In the genomic region with DNA sequence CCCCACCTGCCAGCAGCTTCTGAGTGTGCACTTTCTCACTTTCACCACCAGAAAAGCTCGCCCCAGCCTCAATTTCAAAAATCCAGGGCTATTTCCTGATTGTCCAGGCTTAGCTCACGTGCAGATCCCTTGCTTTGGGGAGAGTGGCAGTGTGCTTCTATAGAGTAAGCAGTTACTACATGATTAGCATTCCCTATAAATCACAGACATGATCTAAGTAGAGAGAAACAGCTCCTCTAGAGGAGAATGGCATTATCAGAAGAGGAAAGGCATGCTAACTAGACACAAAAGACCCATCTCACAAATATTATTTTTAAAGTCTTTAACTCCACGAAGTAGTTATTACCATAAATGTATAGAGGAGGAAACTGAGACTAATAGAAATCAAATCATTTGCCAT, we compare ENCODE assay signal across 21 cellular contexts.
DNase-seq lines count a peak whose midpoint lies in the region; ATAC-seq and TF ChIP-seq lines count a peak whose summit lies in the region.
"Had no signal": no experiment of that assay in that cellular context is flagged by ENCODE, and none has a peak within 500 bp of the region (broad histone marks: within the 10 kb centered on the region; RNA-seq: fewer than 3 reads in every experiment).

No MANE protein-coding gene starts in this region.

- H3K4me3 Mint-ChIP-seq in Caco-2 (ENCODE audit: unreplicated experiment) (no peak overlapping the region), brain (no peak overlapping the region), neural crest cell (no peak overlapping the region)
- H3K4me3 Mint-ChIP-seq: activated CD8-positive, alpha-beta T cell treated with anti-CD3 and anti-CD28 coated beads, Interleukin-2, amount 10 ng/mL, durations not matched to agents 7 days and 5 days; HFFc6; memory B cell; natural killer cell treated with Interleukin-12 subunit alpha and Interleukin-12 subunit beta and Interleukin-15 and Interleukin-18, amount 100 ng/mL, for 72 hours had no signal

- H3K4me1 Mint-ChIP-seq in Caco-2 (ENCODE audit: low read depth, unreplicated experiment), result no peaks in the 10 kb centered on the region
- peaks cover 10% of the 10 kb centered on the region for H3K4me1 Mint-ChIP-seq in brain
- H3K4me1 Mint-ChIP-seq in neural crest cell, result peaks cover 3% of the 10 kb centered on the region
- H3K4me1 Mint-ChIP-seq: memory B cell had no signal

- no peak overlapping the region for H3K27ac ChIP-seq in MM.1S (ENCODE audit: low read length)
- H3K27ac ChIP-seq: BLaER1 treated with 17β-estradiol and CSF1 and Interleukin-3, amounts not matched to agents 10 nM and 100 nM; cardiac muscle cell; esophagus squamous epithelium; heart left ventricle; psoas muscle; spleen; testis had no signal

- H3K9me2 ChIP-seq in MM.1S (replicated peaks; ENCODE audit: insufficient read depth, low read length), result no peaks in the 10 kb centered on the region

- TF ChIP-seq CTCF in Caco-2 (IDR thresholded peaks at IDR 0.05; ENCODE audit: insufficient read depth in 1 of 2, low read depth in 1 of 2, low read length in 1 of 2, severe bottlenecking in 1 of 2, unreplicated experiment in 1 of 2) (peak; percentile 6 to 10), brain (conservative IDR thresholded peaks at IDR 0.05) (peak in 1 of 2 experiments; percentile 42), neural crest cell (conservative IDR thresholded peaks at IDR 0.05) (peak; percentile 53), MM.1S (IDR thresholded peaks at IDR 0.05; ENCODE audit: low read length) (no peak; the same call in 1 of the 2 replicates)

- H3K4me2 ChIP-seq in MM.1S (ENCODE audit: low read depth, low read length), result no peak overlapping the region
- H3K4me2 ChIP-seq: BLaER1 treated with 17β-estradiol and CSF1 and Interleukin-3, amounts not matched to agents 10 nM and 100 nM had no signal

- intact Hi-C loops in Caco-2 (cut with micrococcal nuclease; ENCODE audit: unreplicated experiment), result no loop called here

- H3K36me3 Mint-ChIP-seq in Caco-2 (ENCODE audit: insufficient read depth, unreplicated experiment), result no peaks in the 10 kb centered on the region
- no peaks in the 10 kb centered on the region for H3K36me3 Mint-ChIP-seq in brain
- no peaks in the 10 kb centered on the region for H3K36me3 Mint-ChIP-seq in neural crest cell (ENCODE audit: low read depth)
- H3K36me3 Mint-ChIP-seq: memory B cell; natural killer cell treated with Interleukin-12 subunit alpha and Interleukin-12 subunit beta and Interleukin-15 and Interleukin-18, amount 100 ng/mL, for 72 hours had no signal

- no peaks in the 10 kb centered on the region for H3K79me2 ChIP-seq in MM.1S (ENCODE audit: low read length)

- H3K27me3 Mint-ChIP-seq in Caco-2 (ENCODE audit: insufficient read depth, unreplicated experiment), result peaks cover 3% of the 10 kb centered on the region
- peaks cover 7% of the 10 kb centered on the region for H3K27me3 Mint-ChIP-seq in brain
- no peaks in the 10 kb centered on the region for H3K27me3 Mint-ChIP-seq in neural crest cell (ENCODE audit: low read depth)
- H3K27me3 Mint-ChIP-seq: memory B cell had no signal

- ATAC-seq in HG03378 (IDR thresholded peaks at IDR 0.05; ENCODE audit: unreplicated experiment), result no peak
- ATAC-seq: activated CD8-positive, alpha-beta T cell treated with anti-CD3 and anti-CD28 coated beads, Interleukin-2, amount 10 ng/mL, durations not matched to agents 7 days and 5 days; heart left ventricle; natural killer cell treated with Interleukin-12 subunit alpha and Interleukin-12 subunit beta and Interleukin-15 and Interleukin-18, amount 100 ng/mL, for 72 hours; psoas muscle had no signal

- no peaks in the 10 kb centered on the region for H4K20me1 ChIP-seq in MM.1S (ENCODE audit: insufficient read depth, low read length)
- H4K20me1 ChIP-seq: BLaER1 treated with 17β-estradiol and CSF1 and Interleukin-3, amounts not matched to agents 10 nM and 100 nM had no signal

- BruUV-seq in Caco-2 (replicated peaks; lab: Mats Ljungman, UMichigan), result no TSS peak

- H3K4me1 ChIP-seq in Caco-2, result no peaks in the 10 kb centered on the region
- no peaks in the 10 kb centered on the region for H3K4me1 ChIP-seq in MM.1S (ENCODE audit: low read length)
- H3K4me1 ChIP-seq: BLaER1 treated with 17β-estradiol and CSF1 and Interleukin-3, amounts not matched to agents 10 nM and 100 nM; esophagus squamous epithelium; heart left ventricle; psoas muscle; spleen; testis had no signal

- no peaks in the 10 kb centered on the region for H3F3A ChIP-seq in MM.1S (ENCODE audit: insufficient read depth, low read length)

- H3K4me3 ChIP-seq in Caco-2 (ENCODE audit: low read depth, low read length) (no peak overlapping the region), MM.1S (ENCODE audit: low read length) (no peak overlapping the region)
- H3K4me3 ChIP-seq: BLaER1 treated with 17β-estradiol and CSF1 and Interleukin-3, amounts not matched to agents 10 nM and 100 nM; cardiac muscle cell; esophagus squamous epithelium; heart left ventricle; psoas muscle; spleen; testis had no signal

- H3K36me3 ChIP-seq in Caco-2 (ENCODE audit: control insufficient read depth, insufficient read depth, low read length) (no peaks in the 10 kb centered on the region), MM.1S (replicated peaks; ENCODE audit: insufficient read depth, low read length) (no peaks in the 10 kb centered on the region)
- H3K36me3 ChIP-seq: BLaER1 treated with 17β-estradiol and CSF1 and Interleukin-3, amounts not matched to agents 10 nM and 100 nM; cardiac muscle cell; esophagus squamous epithelium; heart left ventricle; spleen had no signal

- DNase-seq in Caco-2 (peak in 1 of 2 experiments; percentile 3), HT-29 (ENCODE audit: low spot score) (peak; percentile 47), neural crest cell (ENCODE audit: low read depth, low spot score) (no peak), NCI-H2029 treated with DMSO at 0.1 percent for 48 hours (lab: John Stamatoyannopoulos, UW) (no peak), MM.1S (no peak)
- DNase-seq: activated CD8-positive, alpha-beta T cell treated with anti-CD3 and anti-CD28 coated beads, Interleukin-2, amount 10 ng/mL, durations not matched to agents 7 days and 5 days; DMS79 treated with DMSO at 0.1 percent for 48 hours; esophagus squamous epithelium; heart left ventricle; HFFc6; islet precursor cell; NCI-H2029; psoas muscle; spleen; testis had no signal

- no peaks in the 10 kb centered on the region for H3K9me3 Mint-ChIP-seq in Caco-2 (ENCODE audit: unreplicated experiment)
- H3K9me3 Mint-ChIP-seq in brain, result no peaks in the 10 kb centered on the region
- H3K9me3 Mint-ChIP-seq in neural crest cell, result peaks cover 3% of the 10 kb centered on the region
- H3K9me3 Mint-ChIP-seq: memory B cell had no signal

- H3K27me3 ChIP-seq in Caco-2 (replicated peaks; ENCODE audit: control insufficient read depth, insufficient read depth, low read length) (no peaks in the 10 kb centered on the region), MM.1S (replicated peaks; ENCODE audit: insufficient read depth, low read length) (no peaks in the 10 kb centered on the region)
- H3K27me3 ChIP-seq: BLaER1 treated with 17β-estradiol and CSF1 and Interleukin-3, amounts not matched to agents 10 nM and 100 nM; cardiac muscle cell; esophagus squamous epithelium; heart left ventricle; spleen; testis had no signal

- CTCF ChIA-PET in Caco-2 (lab: Charles Lee), result interaction anchor here (0.7 to 1.1 kb wide), 3 partner anchors 12 to 179 kb away, joined by 3 to 7 read pairs (median 3); no protein-coding TSS in a partner anchor

- no peak overlapping the region for H3K9ac ChIP-seq in MM.1S (ENCODE audit: low read length)
- H3K9ac ChIP-seq: BLaER1 treated with 17β-estradiol and CSF1 and Interleukin-3, amounts not matched to agents 10 nM and 100 nM had no signal

- POLR2A ChIA-PET in Caco-2 (lab: Charles Lee), result no interaction called here

- no peak overlapping the region for H2AFZ ChIP-seq in MM.1S (ENCODE audit: low read length)

- H3K27ac Mint-ChIP-seq in Caco-2 (ENCODE audit: unreplicated experiment), result no peak overlapping the region
- H3K27ac Mint-ChIP-seq in brain, result peak overlapping the region in 3 of 5 experiments; percentile 23 to 81 (median 81)
- H3K27ac Mint-ChIP-seq in neural crest cell (ENCODE audit: unreplicated experiment), result no peak overlapping the region
- H3K27ac Mint-ChIP-seq: activated CD8-positive, alpha-beta T cell treated with anti-CD3 and anti-CD28 coated beads, Interleukin-2, amount 10 ng/mL, durations not matched to agents 7 days and 5 days; HFFc6; memory B cell; natural killer cell treated with Interleukin-12 subunit alpha and Interleukin-12 subunit beta and Interleukin-15 and Interleukin-18, amount 100 ng/mL, for 72 hours had no signal

- H3K9me3 ChIP-seq in Caco-2, result no peaks in the 10 kb centered on the region
- H3K9me3 ChIP-seq in MM.1S (replicated peaks; ENCODE audit: insufficient read depth, low read length), result no peaks in the 10 kb centered on the region
- H3K9me3 ChIP-seq: BLaER1 treated with 17β-estradiol and CSF1 and Interleukin-3, amounts not matched to agents 10 nM and 100 nM; esophagus squamous epithelium; heart left ventricle; psoas muscle; spleen; testis had no signal

Comparison
In these comparisons a context has a peak if more than half of its experiments do, and no peak if none do; other contexts are left out.
1. H3K27ac Mint-ChIP-seq: peak in brain (3 of 5); none in Caco-2 (single experiment) and neural crest cell (single experiment).